1 cellular context compared by ENCODE assay signal in the genomic region with DNA sequence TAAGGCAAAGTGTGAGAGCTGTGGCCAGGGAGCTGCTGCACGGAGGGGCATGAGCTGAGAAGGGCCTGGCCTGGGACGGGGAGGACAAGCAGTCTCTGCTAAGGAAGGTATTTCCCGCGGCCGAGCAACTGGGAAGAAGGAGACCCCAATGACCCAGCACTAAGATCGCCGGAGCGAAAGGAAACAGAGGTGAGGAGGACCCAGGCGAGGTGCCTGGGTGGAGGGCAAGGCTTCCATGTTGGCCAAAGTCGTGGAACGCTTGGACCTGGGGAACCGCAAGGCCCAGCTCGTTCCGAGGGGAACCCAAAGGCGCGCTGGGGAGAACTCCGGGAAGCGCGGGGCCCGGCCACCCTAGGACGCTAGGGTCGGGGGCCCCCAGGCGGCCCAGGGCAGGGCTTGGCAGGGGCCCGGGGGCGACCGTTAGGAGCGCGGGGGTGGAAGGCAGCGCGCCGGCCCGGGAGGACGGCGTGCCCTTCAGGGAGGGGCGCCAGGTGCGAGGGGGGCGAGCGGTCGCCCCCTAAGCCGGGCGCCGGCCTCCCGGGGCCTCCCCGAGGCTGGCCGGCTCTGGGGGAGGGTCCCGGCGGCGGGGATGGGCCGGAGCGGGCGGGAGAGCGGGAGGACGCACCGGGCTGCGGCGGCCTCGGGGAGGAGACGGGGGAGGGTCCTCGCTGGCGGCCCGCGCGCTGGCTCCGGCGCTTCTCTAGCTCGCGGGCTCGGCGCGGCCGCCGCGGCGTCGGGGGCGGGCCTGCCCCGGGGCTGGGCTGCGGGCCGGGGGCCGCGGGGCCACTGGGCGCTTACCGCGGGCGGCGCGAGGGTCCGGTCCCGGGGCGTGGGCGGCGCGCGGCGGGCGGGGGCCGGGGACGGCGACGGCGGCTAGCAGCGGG.
TF ChIP-seq lines count a peak whose summit lies in the region.

No MANE protein-coding gene starts in this region.

TF ChIP-seq in HepG2, 621 proteins besides CTCF, POLR2A, EP300 and RAD21:
- no peak for TF ChIP-seq NFYB (CRISPR knock-in tag; IDR thresholded peaks at IDR 0.05)
- TF ChIP-seq YEATS4 (CRISPR knock-in tag; IDR thresholded peaks at IDR 0.05; ENCODE audit: borderline replicate concordance) = peak; percentile 17; the same call in 1 of the 2 replicates
- TF ChIP-seq NR2C2 (CRISPR knock-in tag; IDR thresholded peaks at IDR 0.05; ENCODE audit: borderline replicate concordance) = 0 out of 2 replicates have a peak, but pooled peaks have one; percentile 9
- TF ChIP-seq CBX2 (IDR thresholded peaks at IDR 0.05; ENCODE audit: low read depth, low read length) = no peak
- no peak for TF ChIP-seq CBX2 (CRISPR knock-in tag; IDR thresholded peaks at IDR 0.05; ENCODE audit: low read depth)
- no peak for TF ChIP-seq ZFP41 (CRISPR knock-in tag; IDR thresholded peaks at IDR 0.05; ENCODE audit: borderline replicate concordance)
- no peak for TF ChIP-seq PHB2 (IDR thresholded peaks at IDR 0.05; ENCODE audit: partially characterized antibody)
- TF ChIP-seq SAP130 (CRISPR knock-in tag; IDR thresholded peaks at IDR 0.05; ENCODE audit: low read depth) = 0 out of 2 replicates have a peak, but pooled peaks have one; percentile 27
- TF ChIP-seq ZNF563 (CRISPR knock-in tag; IDR thresholded peaks at IDR 0.05) = no peak
- peak; percentile 46; the same call in 1 of the 2 replicates for TF ChIP-seq ZFX (CRISPR knock-in tag; IDR thresholded peaks at IDR 0.05; ENCODE audit: low read depth)
- TF ChIP-seq ETV6 (CRISPR knock-in tag; conservative IDR thresholded peaks at IDR 0.05) = no peak
- TF ChIP-seq, protein P1, sequence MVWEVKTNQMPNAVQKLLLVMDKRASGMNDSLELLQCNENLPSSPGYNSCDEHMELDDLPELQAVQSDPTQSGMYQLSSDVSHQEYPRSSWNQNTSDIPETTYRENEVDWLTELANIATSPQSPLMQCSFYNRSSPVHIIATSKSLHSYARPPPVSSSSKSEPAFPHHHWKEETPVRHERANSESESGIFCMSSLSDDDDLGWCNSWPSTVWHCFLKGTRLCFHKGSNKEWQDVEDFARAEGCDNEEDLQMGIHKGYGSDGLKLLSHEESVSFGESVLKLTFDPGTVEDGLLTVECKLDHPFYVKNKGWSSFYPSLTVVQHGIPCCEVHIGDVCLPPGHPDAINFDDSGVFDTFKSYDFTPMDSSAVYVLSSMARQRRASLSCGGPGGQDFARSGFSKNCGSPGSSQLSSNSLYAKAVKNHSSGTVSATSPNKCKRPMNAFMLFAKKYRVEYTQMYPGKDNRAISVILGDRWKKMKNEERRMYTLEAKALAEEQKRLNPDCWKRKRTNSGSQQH (CRISPR knock-in tag; IDR thresholded peaks at IDR 0.05; ENCODE audit: low read depth) = no peak
- TF ChIP-seq, protein P2, sequence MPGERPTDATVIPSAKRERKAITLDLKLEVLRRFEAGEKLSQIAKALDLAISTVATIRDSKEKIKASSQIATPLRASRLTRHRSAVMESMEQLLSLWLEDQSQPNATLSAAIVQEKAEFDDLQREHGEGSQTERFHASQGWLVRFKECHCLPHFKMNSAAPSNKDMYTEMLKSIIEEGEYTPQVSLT (CRISPR knock-in tag; IDR thresholded peaks at IDR 0.05; ENCODE audit: borderline replicate concordance, low read depth) = no peak
- no peak for TF ChIP-seq GPN1 (CRISPR knock-in tag; IDR thresholded peaks at IDR 0.05; ENCODE audit: borderline replicate concordance)
- TF ChIP-seq, protein P3, sequence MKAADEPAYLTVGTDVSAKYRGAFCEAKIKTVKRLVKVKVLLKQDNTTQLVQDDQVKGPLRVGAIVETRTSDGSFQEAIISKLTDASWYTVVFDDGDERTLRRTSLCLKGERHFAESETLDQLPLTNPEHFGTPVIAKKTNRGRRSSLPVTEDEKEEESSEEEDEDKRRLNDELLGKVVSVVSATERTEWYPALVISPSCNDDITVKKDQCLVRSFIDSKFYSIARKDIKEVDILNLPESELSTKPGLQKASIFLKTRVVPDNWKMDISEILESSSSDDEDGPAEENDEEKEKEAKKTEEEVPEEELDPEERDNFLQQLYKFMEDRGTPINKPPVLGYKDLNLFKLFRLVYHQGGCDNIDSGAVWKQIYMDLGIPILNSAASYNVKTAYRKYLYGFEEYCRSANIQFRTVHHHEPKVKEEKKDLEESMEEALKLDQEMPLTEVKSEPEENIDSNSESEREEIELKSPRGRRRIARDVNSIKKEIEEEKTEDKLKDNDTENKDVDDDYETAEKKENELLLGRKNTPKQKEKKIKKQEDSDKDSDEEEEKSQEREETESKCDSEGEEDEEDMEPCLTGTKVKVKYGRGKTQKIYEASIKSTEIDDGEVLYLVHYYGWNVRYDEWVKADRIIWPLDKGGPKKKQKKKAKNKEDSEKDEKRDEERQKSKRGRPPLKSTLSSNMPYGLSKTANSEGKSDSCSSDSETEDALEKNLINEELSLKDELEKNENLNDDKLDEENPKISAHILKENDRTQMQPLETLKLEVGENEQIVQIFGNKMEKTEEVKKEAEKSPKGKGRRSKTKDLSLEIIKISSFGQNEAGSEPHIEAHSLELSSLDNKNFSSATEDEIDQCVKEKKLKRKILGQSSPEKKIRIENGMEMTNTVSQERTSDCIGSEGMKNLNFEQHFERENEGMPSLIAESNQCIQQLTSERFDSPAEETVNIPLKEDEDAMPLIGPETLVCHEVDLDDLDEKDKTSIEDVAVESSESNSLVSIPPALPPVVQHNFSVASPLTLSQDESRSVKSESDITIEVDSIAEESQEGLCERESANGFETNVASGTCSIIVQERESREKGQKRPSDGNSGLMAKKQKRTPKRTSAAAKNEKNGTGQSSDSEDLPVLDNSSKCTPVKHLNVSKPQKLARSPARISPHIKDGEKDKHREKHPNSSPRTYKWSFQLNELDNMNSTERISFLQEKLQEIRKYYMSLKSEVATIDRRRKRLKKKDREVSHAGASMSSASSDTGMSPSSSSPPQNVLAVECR (CRISPR knock-in tag; IDR thresholded peaks at IDR 0.05; ENCODE audit: borderline replicate concordance) = peak; percentile 58; the same call in 1 of the 2 replicates
- no peak for TF ChIP-seq FOXC1 (CRISPR knock-in tag; IDR thresholded peaks at IDR 0.05; ENCODE audit: borderline replicate concordance)
- peak; percentile 65; the same call in 1 of the 2 replicates for TF ChIP-seq RBFOX2 (IDR thresholded peaks at IDR 0.05; ENCODE audit: low read depth, low read length)
- no peak for TF ChIP-seq REXO4 (CRISPR knock-in tag; IDR thresholded peaks at IDR 0.05; ENCODE audit: borderline replicate concordance)
- peak; percentile 58; the same call in 1 of the 2 replicates for TF ChIP-seq ZNF891 (CRISPR knock-in tag; IDR thresholded peaks at IDR 0.05)
- 0 out of 2 replicates have a peak, but pooled peaks have one; percentile 63 for TF ChIP-seq MEIS2 (CRISPR knock-in tag; IDR thresholded peaks at IDR 0.05)
- peak; percentile 30; the same call in 1 of the 2 replicates for TF ChIP-seq PHF8 (CRISPR knock-in tag; IDR thresholded peaks at IDR 0.05)
- no peak for TF ChIP-seq MTA1 (CRISPR knock-in tag; IDR thresholded peaks at IDR 0.05; ENCODE audit: borderline replicate concordance)
- no peak for TF ChIP-seq GTF2F1 (IDR thresholded peaks at IDR 0.05; ENCODE audit: low read length)
- TF ChIP-seq AGO2 (optimal IDR thresholded peaks at IDR 0.05; ENCODE audit: low read depth, low read length) = peak; percentile 61
- TF ChIP-seq ZFY (CRISPR knock-in tag; IDR thresholded peaks at IDR 0.05) = peak; percentile 47
- TF ChIP-seq, protein P4, sequence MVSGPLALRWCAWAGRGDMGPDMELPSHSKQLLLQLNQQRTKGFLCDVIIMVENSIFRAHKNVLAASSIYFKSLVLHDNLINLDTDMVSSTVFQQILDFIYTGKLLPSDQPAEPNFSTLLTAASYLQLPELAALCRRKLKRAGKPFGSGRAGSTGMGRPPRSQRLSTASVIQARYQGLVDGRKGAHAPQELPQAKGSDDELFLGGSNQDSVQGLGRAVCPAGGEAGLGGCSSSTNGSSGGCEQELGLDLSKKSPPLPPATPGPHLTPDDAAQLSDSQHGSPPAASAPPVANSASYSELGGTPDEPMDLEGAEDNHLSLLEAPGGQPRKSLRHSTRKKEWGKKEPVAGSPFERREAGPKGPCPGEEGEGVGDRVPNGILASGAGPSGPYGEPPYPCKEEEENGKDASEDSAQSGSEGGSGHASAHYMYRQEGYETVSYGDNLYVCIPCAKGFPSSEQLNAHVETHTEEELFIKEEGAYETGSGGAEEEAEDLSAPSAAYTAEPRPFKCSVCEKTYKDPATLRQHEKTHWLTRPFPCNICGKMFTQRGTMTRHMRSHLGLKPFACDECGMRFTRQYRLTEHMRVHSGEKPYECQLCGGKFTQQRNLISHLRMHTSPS (CRISPR knock-in tag; IDR thresholded peaks at IDR 0.05; ENCODE audit: low read depth) = no peak
- TF ChIP-seq PCBP2 (optimal IDR thresholded peaks at IDR 0.05; ENCODE audit: low read depth, low read length, poor library complexity, severe bottlenecking) = no peak
- no peak for TF ChIP-seq KAT2B (IDR thresholded peaks at IDR 0.05; ENCODE audit: borderline replicate concordance, low read depth, low read length)
- TF ChIP-seq ZNF460 (CRISPR knock-in tag; IDR thresholded peaks at IDR 0.05; ENCODE audit: borderline replicate concordance) = no peak
- 0 out of 2 replicates have a peak, but pooled peaks have one; percentile 36 for TF ChIP-seq PHF20 (CRISPR knock-in tag; IDR thresholded peaks at IDR 0.05)
- TF ChIP-seq, protein P5, sequence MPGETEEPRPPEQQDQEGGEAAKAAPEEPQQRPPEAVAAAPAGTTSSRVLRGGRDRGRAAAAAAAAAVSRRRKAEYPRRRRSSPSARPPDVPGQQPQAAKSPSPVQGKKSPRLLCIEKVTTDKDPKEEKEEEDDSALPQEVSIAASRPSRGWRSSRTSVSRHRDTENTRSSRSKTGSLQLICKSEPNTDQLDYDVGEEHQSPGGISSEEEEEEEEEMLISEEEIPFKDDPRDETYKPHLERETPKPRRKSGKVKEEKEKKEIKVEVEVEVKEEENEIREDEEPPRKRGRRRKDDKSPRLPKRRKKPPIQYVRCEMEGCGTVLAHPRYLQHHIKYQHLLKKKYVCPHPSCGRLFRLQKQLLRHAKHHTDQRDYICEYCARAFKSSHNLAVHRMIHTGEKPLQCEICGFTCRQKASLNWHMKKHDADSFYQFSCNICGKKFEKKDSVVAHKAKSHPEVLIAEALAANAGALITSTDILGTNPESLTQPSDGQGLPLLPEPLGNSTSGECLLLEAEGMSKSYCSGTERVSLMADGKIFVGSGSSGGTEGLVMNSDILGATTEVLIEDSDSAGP (CRISPR knock-in tag; IDR thresholded peaks at IDR 0.05; ENCODE audit: borderline replicate concordance) = 0 out of 2 replicates have a peak, but pooled peaks have one; percentile 22
- TF ChIP-seq ZNF737 (CRISPR knock-in tag; IDR thresholded peaks at IDR 0.05; ENCODE audit: borderline replicate concordance) = no peak
- no peak for TF ChIP-seq STAG1 (CRISPR knock-in tag; IDR thresholded peaks at IDR 0.05)
- TF ChIP-seq TBL1XR1 (IDR thresholded peaks at IDR 0.05; ENCODE audit: borderline replicate concordance, low read length, partially characterized antibody) = no peak
- TF ChIP-seq ZNF879 (CRISPR knock-in tag; IDR thresholded peaks at IDR 0.05) = no peak
- TF ChIP-seq, protein P6, sequence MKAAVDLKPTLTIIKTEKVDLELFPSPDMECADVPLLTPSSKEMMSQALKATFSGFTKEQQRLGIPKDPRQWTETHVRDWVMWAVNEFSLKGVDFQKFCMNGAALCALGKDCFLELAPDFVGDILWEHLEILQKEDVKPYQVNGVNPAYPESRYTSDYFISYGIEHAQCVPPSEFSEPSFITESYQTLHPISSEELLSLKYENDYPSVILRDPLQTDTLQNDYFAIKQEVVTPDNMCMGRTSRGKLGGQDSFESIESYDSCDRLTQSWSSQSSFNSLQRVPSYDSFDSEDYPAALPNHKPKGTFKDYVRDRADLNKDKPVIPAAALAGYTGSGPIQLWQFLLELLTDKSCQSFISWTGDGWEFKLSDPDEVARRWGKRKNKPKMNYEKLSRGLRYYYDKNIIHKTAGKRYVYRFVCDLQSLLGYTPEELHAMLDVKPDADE (CRISPR knock-in tag; IDR thresholded peaks at IDR 0.05) = no peak
- peak; percentile 43; the same call in 1 of the 2 replicates for TF ChIP-seq ZNF501 (CRISPR knock-in tag; IDR thresholded peaks at IDR 0.05)
- TF ChIP-seq NONO (IDR thresholded peaks at IDR 0.05) = no peak
- TF ChIP-seq NONO (CRISPR knock-in tag; conservative IDR thresholded peaks at IDR 0.05) = no peak
- TF ChIP-seq RBM39 (IDR thresholded peaks at IDR 0.05; ENCODE audit: low read depth, low read length, poor library complexity, severe bottlenecking) = no peak
- no peak for TF ChIP-seq ZNF75D (CRISPR knock-in tag; IDR thresholded peaks at IDR 0.05; ENCODE audit: borderline replicate concordance)
- peak; percentile 56 for TF ChIP-seq IKZF4 (CRISPR knock-in tag; IDR thresholded peaks at IDR 0.05; ENCODE audit: borderline replicate concordance, low read depth, not compliant biosample characterization)
- TF ChIP-seq, protein P7, sequence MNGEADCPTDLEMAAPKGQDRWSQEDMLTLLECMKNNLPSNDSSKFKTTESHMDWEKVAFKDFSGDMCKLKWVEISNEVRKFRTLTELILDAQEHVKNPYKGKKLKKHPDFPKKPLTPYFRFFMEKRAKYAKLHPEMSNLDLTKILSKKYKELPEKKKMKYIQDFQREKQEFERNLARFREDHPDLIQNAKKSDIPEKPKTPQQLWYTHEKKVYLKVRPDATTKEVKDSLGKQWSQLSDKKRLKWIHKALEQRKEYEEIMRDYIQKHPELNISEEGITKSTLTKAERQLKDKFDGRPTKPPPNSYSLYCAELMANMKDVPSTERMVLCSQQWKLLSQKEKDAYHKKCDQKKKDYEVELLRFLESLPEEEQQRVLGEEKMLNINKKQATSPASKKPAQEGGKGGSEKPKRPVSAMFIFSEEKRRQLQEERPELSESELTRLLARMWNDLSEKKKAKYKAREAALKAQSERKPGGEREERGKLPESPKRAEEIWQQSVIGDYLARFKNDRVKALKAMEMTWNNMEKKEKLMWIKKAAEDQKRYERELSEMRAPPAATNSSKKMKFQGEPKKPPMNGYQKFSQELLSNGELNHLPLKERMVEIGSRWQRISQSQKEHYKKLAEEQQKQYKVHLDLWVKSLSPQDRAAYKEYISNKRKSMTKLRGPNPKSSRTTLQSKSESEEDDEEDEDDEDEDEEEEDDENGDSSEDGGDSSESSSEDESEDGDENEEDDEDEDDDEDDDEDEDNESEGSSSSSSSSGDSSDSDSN (CRISPR knock-in tag; IDR thresholded peaks at IDR 0.05) = peak; percentile 52; the same call in 1 of the 2 replicates
- no peak for TF ChIP-seq ZNF569 (CRISPR knock-in tag; IDR thresholded peaks at IDR 0.05; ENCODE audit: borderline replicate concordance)
TF ChIP-seq in HepG2: peak in this region for 16.
